In genomic region chr12:115251727-115252126, GRCh38 we compare ENCODE assay signal across 21 cellular contexts.
DNase-seq lines count a peak whose midpoint lies in the region; ATAC-seq, FAIRE-seq and TF ChIP-seq lines count a peak whose summit lies in the region.
"Had no signal": no experiment of that assay in that cellular context is flagged by ENCODE, and none has a peak within 500 bp of the region (broad histone marks: within the 10 kb centered on the region; RNA-seq: fewer than 3 reads in every experiment).

No MANE protein-coding gene starts in this region.

- TF ChIP-seq EP300 in A549 (IDR thresholded peaks at IDR 0.05), result no peak

- TF ChIP-seq RAD21 in A549 (conservative IDR thresholded peaks at IDR 0.05 in 1 of 2, IDR thresholded peaks at IDR 0.05 in 1 of 2), result no peak

- no peaks in the 10 kb centered on the region for H3K27me3 ChIP-seq in foreskin keratinocyte

- H3K4me1 Mint-ChIP-seq in activated T-cell treated with anti-CD3 and anti-CD28 coated beads, Interleukin-2, amount 50 U/mL, for 4 hours (ENCODE audit: low read depth), result no peaks in the 10 kb centered on the region
- H3K4me1 Mint-ChIP-seq: IgD-negative memory B cell had no signal

- H3K27ac ChIP-seq in A549, result no peak overlapping the region
- no peak overlapping the region for H3K27ac ChIP-seq in RWPE1
- no peak overlapping the region for H3K27ac ChIP-seq in foreskin keratinocyte
- H3K27ac ChIP-seq: C4-2B had no signal

- TF ChIP-seq CTCF in A549 (IDR thresholded peaks at IDR 0.05), result no peak
- no peak for TF ChIP-seq CTCF in RWPE1 (conservative IDR thresholded peaks at IDR 0.05; ENCODE audit: low read depth)
- TF ChIP-seq CTCF in foreskin keratinocyte (conservative IDR thresholded peaks at IDR 0.05), result no peak

- TF ChIP-seq POLR2A in A549 (IDR thresholded peaks at IDR 0.05; ENCODE audit: low read length), result no peak

- POLR2A ChIA-PET in A549 (lab: Yijun Ruan, JAX), result no interaction called here
- POLR2A ChIA-PET in RWPE1 (lab: Yijun Ruan, JAX; ENCODE audit: low non-redundant PET), result no interaction called here

- H3K4me2 ChIP-seq in A549, result no peak overlapping the region

- no peaks in the 10 kb centered on the region for H3K36me3 Mint-ChIP-seq in activated T-cell treated with anti-CD3 and anti-CD28 coated beads, Interleukin-2, amount 50 U/mL, for 4 hours (ENCODE audit: insufficient read depth)
- H3K36me3 Mint-ChIP-seq: IgD-negative memory B cell had no signal

- FAIRE-seq in A549 (lab: Jason Lieb, UNC), result no peak
- FAIRE-seq: A204.1 had no signal

- H3K4me3 ChIP-seq in A549, result no peak overlapping the region

- WGBS in A549 (ENCODE audit: missing lambda C conversion rate), result 40% methylated on average over 6 of the region's 6 CpGs

- no peak overlapping the region for H3K4me3 Mint-ChIP-seq in activated T-cell treated with anti-CD3 and anti-CD28 coated beads, Interleukin-2, amount 50 U/mL, for 4 hours
- H3K4me3 Mint-ChIP-seq: IgD-negative memory B cell had no signal

- H3K9me3 Mint-ChIP-seq in activated T-cell treated with anti-CD3 and anti-CD28 coated beads, Interleukin-2, amount 50 U/mL, for 4 hours, result peaks cover 15% of the 10 kb centered on the region

- ATAC-seq in A549 (no peak; a peak in 1 of 6 replicates), foreskin keratinocyte (peak; percentile 52), HG02571 (IDR thresholded peaks at IDR 0.05; ENCODE audit: unreplicated experiment) (no peak)
- ATAC-seq in activated T-cell treated with anti-CD3 and anti-CD28 coated beads, Interleukin-2, amount 50 U/mL, for 4 hours, result no peak
- ATAC-seq: PC-3 had no signal

- no peaks in the 10 kb centered on the region for H3K9me3 ChIP-seq in A549

- CTCF ChIA-PET in A549 (lab: Yijun Ruan, JAX) (interaction anchor here (0.6 kb wide), 1 partner anchor 397 kb away, joined by 3 read pairs; no protein-coding TSS in a partner anchor), RWPE1 (lab: Yijun Ruan, JAX) (no interaction called here)

- no peak for DNase-seq in A549 (ENCODE audit: low read depth in 1 of 2, low spot score in 1 of 2)
- DNase-seq in HCEC 1CT, result peak; percentile 18
- peak; percentile 12 for DNase-seq in RWPE1 (ENCODE audit: low spot score)
- DNase-seq in foreskin keratinocyte, result no peak
- no peak for DNase-seq in NCI-H146 (lab: John Stamatoyannopoulos, UW)
- DNase-seq in GM03348 (ENCODE audit: low spot score), result no peak
- DNase-seq in activated T-cell treated with anti-CD3 and anti-CD28 coated beads, Interleukin-2, amount 50 U/mL, for 4 hours, result no peak
- DNase-seq: DMS 273 treated with DMSO at 0.1 percent for 48 hours, Kasumi-1, MV-4-11, NCI-H1417, NCI-H2029, NCI-H2171 treated with DMSO at 0.1 percent for 48 hours, NCI-H510A, NCI-H774, PC-3, SW 1271 had no signal

- no peaks in the 10 kb centered on the region for H3K4me1 ChIP-seq in A549
- peaks cover 3% of the 10 kb centered on the region for H3K4me1 ChIP-seq in foreskin keratinocyte

- H3K27me3 Mint-ChIP-seq in activated T-cell treated with anti-CD3 and anti-CD28 coated beads, Interleukin-2, amount 50 U/mL, for 4 hours (ENCODE audit: low read depth), result no peaks in the 10 kb centered on the region
- H3K27me3 Mint-ChIP-seq: IgD-negative memory B cell had no signal

TF ChIP-seq in A549, 52 proteins besides CTCF, POLR2A, EP300 and RAD21:
- TF ChIP-seq FOSL2 (IDR thresholded peaks at IDR 0.05) (no peak), FOSL2 (CRISPR knock-in tag; IDR thresholded peaks at IDR 0.05) (0 out of 2 replicates have a peak, but pooled peaks have one; percentile 6), SREBF2 (IDR thresholded peaks at IDR 0.05) (no peak), ZSCAN20 (CRISPR knock-in tag; IDR thresholded peaks at IDR 0.05) (no peak)

Comparison
In these comparisons a context has a peak if more than half of its experiments do, and no peak if none do; other contexts are left out.
1. DNase-seq: peak in HCEC 1CT (single experiment) and RWPE1 (single experiment); none in A549 (0 of 2), foreskin keratinocyte (0 of 2), NCI-H146 (single experiment), GM03348 (single experiment) and activated T-cell treated with anti-CD3 and anti-CD28 coated beads, Interleukin-2, amount 50 U/mL, for 4 hours (single experiment).